20 cellular contexts compared by ENCODE assay signal in the genomic region with DNA sequence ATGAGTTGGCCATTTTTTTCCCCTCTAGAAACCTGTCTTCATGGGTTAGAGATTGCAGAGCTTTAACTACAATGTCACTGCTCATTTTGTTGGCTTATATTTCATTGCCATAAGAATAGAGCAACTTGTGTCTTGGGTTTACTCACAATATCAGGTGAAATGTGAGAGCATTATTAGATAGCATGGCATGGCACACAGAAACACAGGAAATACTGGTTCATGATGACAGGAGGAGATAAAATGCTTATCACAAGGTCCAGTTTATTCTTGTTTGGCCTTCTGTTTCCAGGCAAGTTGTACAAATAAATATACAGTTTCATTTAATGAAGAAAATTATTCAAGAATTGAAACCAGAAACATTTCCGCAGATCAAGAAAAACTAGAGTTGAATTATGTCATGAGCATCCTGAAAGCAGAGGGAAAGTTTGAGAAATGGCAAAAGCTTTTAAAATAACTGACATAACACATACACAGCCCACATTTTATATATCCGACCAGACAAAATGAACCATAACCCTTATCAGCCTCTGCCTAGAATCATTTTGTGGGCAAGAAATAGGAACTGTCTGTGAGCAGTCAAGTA.
"Had no signal": no experiment of that assay in that cellular context is flagged by ENCODE, and none has a peak within 500 bp of the region (broad histone marks: within the 10 kb centered on the region; RNA-seq: fewer than 3 reads in every experiment).

No MANE protein-coding gene starts in this region.

- H3K4me3 Mint-ChIP-seq: activated CD8-positive, alpha-beta T cell treated with anti-CD3 and anti-CD28 coated beads for 36 hours; activated T-cell treated with anti-CD3 and anti-CD28 coated beads, Interleukin-2, amount 50 U/mL, for 24 hours; immature natural killer cell; naive thymus-derived CD8-positive, alpha-beta T cell; stimulated activated naive B cell treated with anti-CD40 and anti-IgM and Interleukin-4, amounts not matched to agents 10 μg/mL and 1 μg/mL and 100 μg/mL, for 72 hours had no signal

- H3K27me3 ChIP-seq: gastrocnemius medialis, heart left ventricle, sigmoid colon had no signal

- H3K27ac ChIP-seq: gastrocnemius medialis, sigmoid colon had no signal

- H3K4me1 ChIP-seq: gastrocnemius medialis had no signal

- H3K9me3 Mint-ChIP-seq: activated CD8-positive, alpha-beta T cell treated with anti-CD3 and anti-CD28 coated beads for 36 hours; activated T-cell treated with anti-CD3 and anti-CD28 coated beads, Interleukin-2, amount 50 U/mL, for 24 hours; activated T-helper 2 cell treated with anti-CD3 and anti-CD28 coated beads, Interferon-gamma antibody, Interleukin-2, Interleukin-4, amounts not matched to agents 10 μg/mL and 5 μg/mL and 100 μg/mL, durations not matched to agents 14 hours and 24 hours and 36 hours; stimulated activated naive B cell treated with anti-CD40 and anti-IgM and Interleukin-4, amounts not matched to agents 10 μg/mL and 1 μg/mL and 100 μg/mL, for 72 hours had no signal

- H3K36me3 ChIP-seq: gastrocnemius medialis, heart left ventricle, sigmoid colon, thoracic aorta had no signal

- H3K4me3 ChIP-seq: gastrocnemius medialis, heart left ventricle, sigmoid colon, thoracic aorta had no signal

- ATAC-seq: activated CD8-positive, alpha-beta T cell treated with anti-CD3 and anti-CD28 coated beads for 36 hours; gastrocnemius medialis; heart left ventricle; left ventricle myocardium superior; naive thymus-derived CD8-positive, alpha-beta T cell had no signal

- H3K27me3 Mint-ChIP-seq: brain had no signal

- H3K36me3 Mint-ChIP-seq: brain; immature natural killer cell; naive thymus-derived CD8-positive, alpha-beta T cell; stimulated activated naive B cell treated with anti-CD40 and anti-IgM and Interleukin-4, amounts not matched to agents 10 μg/mL and 1 μg/mL and 100 μg/mL, for 72 hours had no signal

- DNase-seq: activated CD4-positive, alpha-beta T cell treated with anti-CD3 and anti-CD28 coated beads for 48 hours; activated CD4-positive, CD25-positive, alpha-beta regulatory T cell; activated CD8-positive, alpha-beta T cell treated with anti-CD3 and anti-CD28 coated beads for 36 hours; activated naive CD4-positive, alpha-beta T cell treated with Interleukin-2 at 50 U/mL for 16 hours; activated T-cell treated with anti-CD3 and anti-CD28 coated beads, Interleukin-2, amount 50 U/mL, for 24 hours; caudate nucleus; gastrocnemius medialis; heart left ventricle; immature natural killer cell; kidney glomerular epithelial cell; left ventricle myocardium superior; mesendoderm; naive thymus-derived CD8-positive, alpha-beta T cell; sigmoid colon; stimulated activated CD4-positive, alpha-beta T cell treated with anti-CD3 and anti-CD28 coated beads, Interleukin-4, amount 100 ng/mL, for 4 hours; stimulated activated naive B cell treated with anti-CD40 and anti-IgM and Interleukin-4, amounts not matched to agents 10 μg/mL and 1 μg/mL and 100 μg/mL, for 72 hours; T-helper 2 cell had no signal

- H3K9me3 ChIP-seq: gastrocnemius medialis, heart left ventricle, sigmoid colon, thoracic aorta had no signal

- H3K27ac Mint-ChIP-seq: activated CD8-positive, alpha-beta T cell treated with anti-CD3 and anti-CD28 coated beads for 36 hours; activated T-cell treated with anti-CD3 and anti-CD28 coated beads, Interleukin-2, amount 50 U/mL, for 24 hours; activated T-helper 2 cell treated with anti-CD3 and anti-CD28 coated beads, Interferon-gamma antibody, Interleukin-2, Interleukin-4, amounts not matched to agents 10 μg/mL and 5 μg/mL and 100 μg/mL, durations not matched to agents 14 hours and 24 hours and 36 hours; immature natural killer cell; naive thymus-derived CD8-positive, alpha-beta T cell; stimulated activated naive B cell treated with anti-CD40 and anti-IgM and Interleukin-4, amounts not matched to agents 10 μg/mL and 1 μg/mL and 100 μg/mL, for 72 hours had no signal
